17 cellular contexts compared by ENCODE assay signal in the genomic region with DNA sequence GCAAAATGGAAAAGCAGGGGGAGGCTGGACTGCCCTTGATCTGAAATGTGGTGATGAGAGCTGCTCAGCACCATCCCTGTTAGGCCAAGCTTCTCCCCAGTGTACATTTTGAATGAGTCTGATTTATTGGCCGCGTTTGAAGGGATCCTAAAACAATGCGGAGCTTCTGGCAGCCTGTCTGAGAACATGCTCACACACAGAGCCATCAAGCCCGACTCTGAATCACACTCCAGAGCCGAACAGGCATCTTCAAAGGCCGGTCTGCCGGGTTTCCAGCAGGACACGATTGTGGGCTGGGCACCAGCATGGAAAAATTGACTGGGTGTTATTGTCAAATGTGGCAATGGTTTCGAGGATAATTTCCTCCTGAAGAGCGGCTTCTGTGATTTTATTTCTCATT.
DNase-seq lines count a peak whose midpoint lies in the region; ATAC-seq and TF ChIP-seq lines count a peak whose summit lies in the region.
"Had no signal": no experiment of that assay in that cellular context is flagged by ENCODE, and none has a peak within 500 bp of the region (broad histone marks: within the 10 kb centered on the region; RNA-seq: fewer than 3 reads in every experiment).

No MANE protein-coding gene starts in this region.

- H3K9me3 Mint-ChIP-seq in naive thymus-derived CD4-positive, alpha-beta T cell: peaks cover 0 to 21% (median 3%) of the 10 kb centered on the region in 11 donors
- H3K9me3 Mint-ChIP-seq: CD8-positive, alpha-beta T cell had no signal

- no peaks in the 10 kb centered on the region for H3K4me1 Mint-ChIP-seq in naive thymus-derived CD4-positive, alpha-beta T cell

- peak; percentile 68 for ATAC-seq in foreskin keratinocyte
- no peak for ATAC-seq in naive thymus-derived CD4-positive, alpha-beta T cell
- ATAC-seq: CD8-positive, alpha-beta T cell had no signal

- intact Hi-C loops in naive thymus-derived CD4-positive, alpha-beta T cell (cut with micrococcal nuclease): no loop called here

- H3K36me3 Mint-ChIP-seq in naive thymus-derived CD4-positive, alpha-beta T cell: no peaks in the 10 kb centered on the region
- H3K36me3 Mint-ChIP-seq: CD8-positive, alpha-beta T cell had no signal

- no peak overlapping the region for H3K4me3 Mint-ChIP-seq in naive thymus-derived CD4-positive, alpha-beta T cell
- H3K4me3 Mint-ChIP-seq: CD8-positive, alpha-beta T cell had no signal

- H3K4me3 ChIP-seq in epithelial cell of esophagus (ENCODE audit: low read length) (no peak overlapping the region), skin epidermis (no peak overlapping the region)
- no peak overlapping the region for H3K4me3 ChIP-seq in naive thymus-derived CD4-positive, alpha-beta T cell (ENCODE audit: low read length)
- H3K4me3 ChIP-seq: Peyer's patch had no signal

- CTCF ChIA-PET in naive thymus-derived CD4-positive, alpha-beta T cell (lab: Charles Lee): no interaction called here

- no peak for TF ChIP-seq CTCF in epithelial cell of esophagus (IDR thresholded peaks at IDR 0.05; ENCODE audit: insufficient read depth, low read depth, low read length, missing control alignments)
- TF ChIP-seq CTCF in foreskin keratinocyte (conservative IDR thresholded peaks at IDR 0.05): no peak

- no peaks in the 10 kb centered on the region for H3K9me3 ChIP-seq in naive thymus-derived CD4-positive, alpha-beta T cell (ENCODE audit: control insufficient read depth in 2 of 3, low read length in 3 of 3)
- H3K9me3 ChIP-seq: BE2C, Peyer's patch had no signal

- in situ Hi-C loops in G401 (cut with HindIII; ENCODE audit: low sequenced_read_pairs): no loop called here

- H3K27ac ChIP-seq in foreskin keratinocyte (no peak overlapping the region), skin epidermis (peak overlapping the region in 16 of 21 experiments; percentile 2 to 84 (median 70))
- no peak overlapping the region for H3K27ac ChIP-seq in naive thymus-derived CD4-positive, alpha-beta T cell (ENCODE audit: low read depth, low read length)
- H3K27ac ChIP-seq: Peyer's patch had no signal

- H3K27ac Mint-ChIP-seq in naive thymus-derived CD4-positive, alpha-beta T cell: no peak overlapping the region
- H3K27ac Mint-ChIP-seq: CD8-positive, alpha-beta T cell had no signal

- no peaks in the 10 kb centered on the region for H3K4me1 ChIP-seq in foreskin keratinocyte
- no peaks in the 10 kb centered on the region for H3K4me1 ChIP-seq in naive thymus-derived CD4-positive, alpha-beta T cell (ENCODE audit: control insufficient read depth in 2 of 2, insufficient read depth in 2 of 2, low read length in 2 of 2)
- H3K4me1 ChIP-seq: BE2C, Peyer's patch had no signal

- DNase-seq in EH (ENCODE audit: low read depth) (peak; percentile 15), epithelial cell of esophagus (ENCODE audit: low read depth) (peak; percentile 84), foreskin keratinocyte (peak; percentile 40 to 57), G401 (ENCODE audit: low spot score) (no peak), NCI-H2227 (lab: John Stamatoyannopoulos, UW; ENCODE audit: unreplicated experiment) (no peak)
- no peak for DNase-seq in activated T-cell treated with anti-CD3 and anti-CD28 coated beads, Interleukin-2, amount 50 U/mL, for 48 hours
- DNase-seq in naive thymus-derived CD4-positive, alpha-beta T cell: no peak
- DNase-seq: BE2C; CD8-positive, alpha-beta T cell; DND-41; IMR-90; NCI-H1436 treated with DMSO at 0.1 percent for 48 hours; NCI-H2081; NCI-H524; Peyer's patch; SHP77 treated with DMSO at 0.1 percent for 48 hours had no signal

- POLR2A ChIA-PET in naive thymus-derived CD4-positive, alpha-beta T cell (lab: Charles Lee): no interaction called here

- H3K27me3 ChIP-seq in foreskin keratinocyte: peaks cover 84% of the 10 kb centered on the region
- H3K27me3 ChIP-seq in naive thymus-derived CD4-positive, alpha-beta T cell (ENCODE audit: control insufficient read depth in 2 of 2, insufficient read depth in 2 of 2, low read length in 2 of 2): no peaks in the 10 kb centered on the region
- H3K27me3 ChIP-seq: BE2C, Peyer's patch had no signal

- H3K27me3 Mint-ChIP-seq in naive thymus-derived CD4-positive, alpha-beta T cell: peaks cover 9 to 53% (median 42%) of the 10 kb centered on the region in 5 donors

- no peaks in the 10 kb centered on the region for H3K36me3 ChIP-seq in naive thymus-derived CD4-positive, alpha-beta T cell (ENCODE audit: control insufficient read depth in 2 of 3, insufficient read depth in 3 of 3, low read length in 3 of 3)
- H3K36me3 ChIP-seq: BE2C, Peyer's patch had no signal

Comparison
In these comparisons a context has a peak if more than half of its experiments do, and no peak if none do; other contexts are left out.
1. DNase-seq: peak in EH (single experiment), epithelial cell of esophagus (single experiment) and foreskin keratinocyte (2 of 2); none in G401 (single experiment), activated T-cell treated with anti-CD3 and anti-CD28 coated beads, Interleukin-2, amount 50 U/mL, for 48 hours (0 of 2), naive thymus-derived CD4-positive, alpha-beta T cell (0 of 9) and NCI-H2227 (single experiment).
2. H3K27ac ChIP-seq: peak in skin epidermis (16 of 21); none in foreskin keratinocyte (single experiment) and naive thymus-derived CD4-positive, alpha-beta T cell (single experiment).